ENCODE assay signal across 13 cellular contexts in genomic region chr21:35043549-35043948, GRCh38. TPM values are rescaled to one million over a fixed set of nuclear protein-coding genes. Genes with fewer than 3 reads are reported as not detected.
DNase-seq lines count a peak whose midpoint lies in the region; ATAC-seq and TF ChIP-seq lines count a peak whose summit lies in the region.
"Had no signal": no experiment of that assay in that cellular context is flagged by ENCODE, and none has a peak within 500 bp of the region (broad histone marks: within the 10 kb centered on the region; RNA-seq: fewer than 3 reads in every experiment).

No MANE protein-coding gene starts in this region.

- DNase-seq in activated CD4-positive, alpha-beta T cell treated with anti-CD3 and anti-CD28 coated beads, Interleukin-2, amount 10 ng/mL, durations not matched to agents 7 days and 5 days = no peak
- no peak for DNase-seq in activated CD4-positive, alpha-beta T cell treated with anti-CD3 and anti-CD28 coated beads, Interleukin-2, amount 50 U/mL, for 48 hours
- DNase-seq in MM.1S = peak; percentile 76
- no peak for DNase-seq in activated naive CD8-positive, alpha-beta T cell treated with anti-CD3 and anti-CD28 coated beads for 36 hours
- DNase-seq in spleen = no peak
- DNase-seq in activated gamma-delta T cell treated with Interleukin-2 at 50 U/mL for 16 hours = no peak
- no peak for DNase-seq in psoas muscle
- DNase-seq: Caco-2, dorsolateral prefrontal cortex, left ventricle myocardium inferior, SJCRH30 had no signal

- ATAC-seq in HG03469 (IDR thresholded peaks at IDR 0.05; ENCODE audit: unreplicated experiment) (no peak), psoas muscle (no peak)

- H3F3A ChIP-seq in MM.1S (ENCODE audit: insufficient read depth, low read length) = peaks cover 14% of the 10 kb centered on the region

- no peaks in the 10 kb centered on the region for H3K79me2 ChIP-seq in MM.1S (ENCODE audit: low read length)

- no peak for TF ChIP-seq CTCF in MM.1S (IDR thresholded peaks at IDR 0.05; ENCODE audit: low read length)
- no peak for TF ChIP-seq CTCF in spleen (IDR thresholded peaks at IDR 0.05 in 8 of 11, conservative IDR thresholded peaks at IDR 0.05 in 3 of 11)
- TF ChIP-seq CTCF in psoas muscle (IDR thresholded peaks at IDR 0.05) = no peak

- H3K27ac ChIP-seq in MM.1S (ENCODE audit: low read length) (no peak overlapping the region), spleen (peak overlapping the region; percentile 2 to 97 (median 70)), psoas muscle (no peak overlapping the region)
- H3K27ac ChIP-seq: dorsolateral prefrontal cortex, left ventricle myocardium inferior, SJCRH30 had no signal

- no peaks in the 10 kb centered on the region for H3K9me2 ChIP-seq in MM.1S (replicated peaks; ENCODE audit: insufficient read depth, low read length)

- H4K20me1 ChIP-seq in MM.1S (ENCODE audit: insufficient read depth, low read length) = no peaks in the 10 kb centered on the region

- H3K9ac ChIP-seq in MM.1S (ENCODE audit: low read length) = no peak overlapping the region

- H3K36me3 ChIP-seq in MM.1S (replicated peaks; ENCODE audit: insufficient read depth, low read length) (no peaks in the 10 kb centered on the region), spleen (peaks cover 0 to 9% (median 0%) of the 10 kb centered on the region in 6 donors), psoas muscle (ENCODE audit: insufficient read depth in 1 of 2, low read depth in 1 of 2) (peaks cover 0 to 85% of the 10 kb centered on the region in 2 donors)
- H3K36me3 ChIP-seq: left ventricle myocardium inferior had no signal

- peak overlapping the region; percentile 97 for H3K27ac Mint-ChIP-seq in activated CD4-positive, alpha-beta T cell treated with anti-CD3 and anti-CD28 coated beads, Interleukin-2, amount 10 ng/mL, durations not matched to agents 7 days and 5 days
- peak overlapping the region; percentile 89 for H3K27ac Mint-ChIP-seq in activated naive CD8-positive, alpha-beta T cell treated with anti-CD3 and anti-CD28 coated beads for 36 hours

- H3K27me3 ChIP-seq in MM.1S (replicated peaks; ENCODE audit: insufficient read depth, low read length) (peaks cover 24% of the 10 kb centered on the region), spleen (replicated peaks in 1 of 7) (peaks cover 0 to 4% (median 0%) of the 10 kb centered on the region in 7 donors), psoas muscle (ENCODE audit: insufficient read depth in 3 of 3, low read length in 2 of 3) (no peaks in the 10 kb centered on the region)
- H3K27me3 ChIP-seq: SJCRH30 had no signal

- CTCF ChIA-PET in activated CD4-positive, alpha-beta T cell treated with anti-CD3 and anti-CD28 coated beads, Interleukin-2, amount 10 ng/mL, durations not matched to agents 7 days and 5 days (lab: Charles Lee) = interaction anchor here (0.9 to 1.6 kb wide), 8 partner anchors 15 to 155 kb away, joined by 3 to 6 read pairs (median 3); no protein-coding TSS in a partner anchor

- no peaks in the 10 kb centered on the region for H3K27me3 Mint-ChIP-seq in activated CD4-positive, alpha-beta T cell treated with anti-CD3 and anti-CD28 coated beads, Interleukin-2, amount 10 ng/mL, durations not matched to agents 7 days and 5 days
- no peaks in the 10 kb centered on the region for H3K27me3 Mint-ChIP-seq in activated naive CD8-positive, alpha-beta T cell treated with anti-CD3 and anti-CD28 coated beads for 36 hours

- peaks cover 85% of the 10 kb centered on the region for H3K4me1 Mint-ChIP-seq in activated CD4-positive, alpha-beta T cell treated with anti-CD3 and anti-CD28 coated beads, Interleukin-2, amount 10 ng/mL, durations not matched to agents 7 days and 5 days
- H3K4me1 Mint-ChIP-seq in activated naive CD8-positive, alpha-beta T cell treated with anti-CD3 and anti-CD28 coated beads for 36 hours = peaks cover 97% of the 10 kb centered on the region

- TF ChIP-seq POLR2A in spleen (IDR thresholded peaks at IDR 0.05) = no peak

- POLR2A ChIA-PET in activated CD4-positive, alpha-beta T cell treated with anti-CD3 and anti-CD28 coated beads, Interleukin-2, amount 10 ng/mL, durations not matched to agents 7 days and 5 days (lab: Charles Lee) = interaction anchor here (1.2 to 1.7 kb wide), 2 partner anchors 17 to 155 kb away, joined by 3 to 8 read pairs; no protein-coding TSS in a partner anchor

- H3K4me3 Mint-ChIP-seq in activated CD4-positive, alpha-beta T cell treated with anti-CD3 and anti-CD28 coated beads, Interleukin-2, amount 10 ng/mL, durations not matched to agents 7 days and 5 days = peak overlapping the region; percentile 93
- H3K4me3 Mint-ChIP-seq in activated naive CD8-positive, alpha-beta T cell treated with anti-CD3 and anti-CD28 coated beads for 36 hours = no peak overlapping the region
- H3K4me3 Mint-ChIP-seq: neural crest cell had no signal

- peak overlapping the region; percentile 38 for H3K4me2 ChIP-seq in MM.1S (ENCODE audit: low read depth, low read length)

- H3K4me3 ChIP-seq in MM.1S (ENCODE audit: low read length) = no peak overlapping the region
- H3K4me3 ChIP-seq in spleen = peak overlapping the region in 1 of 8 donors; percentile 79
- no peak overlapping the region for H3K4me3 ChIP-seq in psoas muscle
- H3K4me3 ChIP-seq: dorsolateral prefrontal cortex, left ventricle myocardium inferior, SJCRH30 had no signal

- H3K4me1 ChIP-seq in MM.1S (ENCODE audit: low read length) = peaks cover 33% of the 10 kb centered on the region
- peaks cover 36 to 99% (median 91%) of the 10 kb centered on the region in 6 donors for H3K4me1 ChIP-seq in spleen
- H3K4me1 ChIP-seq in psoas muscle = peaks cover 17% of the 10 kb centered on the region
- H3K4me1 ChIP-seq: SJCRH30 had no signal

- peaks cover 78% of the 10 kb centered on the region for H3K36me3 Mint-ChIP-seq in activated CD4-positive, alpha-beta T cell treated with anti-CD3 and anti-CD28 coated beads, Interleukin-2, amount 10 ng/mL, durations not matched to agents 7 days and 5 days (ENCODE audit: low read depth)
- peaks cover 13% of the 10 kb centered on the region for H3K36me3 Mint-ChIP-seq in activated naive CD8-positive, alpha-beta T cell treated with anti-CD3 and anti-CD28 coated beads for 36 hours

- H2AFZ ChIP-seq in MM.1S (ENCODE audit: low read length) = no peak overlapping the region

- intact Hi-C loops in spleen (cut with DNase I; ENCODE audit: low total_unique reads) = no loop called here
- intact Hi-C loops in psoas muscle (cut with DNase I) = loop anchor here in 1 of 2 donors (10.0 kb wide), 2 partner anchors 299 to 321 kb away; no protein-coding TSS in a partner anchor

- H3K9me3 Mint-ChIP-seq in activated CD4-positive, alpha-beta T cell treated with anti-CD3 and anti-CD28 coated beads, Interleukin-2, amount 10 ng/mL, durations not matched to agents 7 days and 5 days = no peaks in the 10 kb centered on the region
- no peaks in the 10 kb centered on the region for H3K9me3 Mint-ChIP-seq in activated naive CD8-positive, alpha-beta T cell treated with anti-CD3 and anti-CD28 coated beads for 36 hours

- H3K9me3 ChIP-seq in MM.1S (replicated peaks; ENCODE audit: insufficient read depth, low read length) (no peaks in the 10 kb centered on the region), spleen (no peaks in the 10 kb centered on the region), psoas muscle (no peaks in the 10 kb centered on the region)
- H3K9me3 ChIP-seq: Caco-2, left ventricle myocardium inferior, SJCRH30 had no signal

RNA-seq across cellular contexts. Expression of gene RUNX1, which starts 5.6 kb away (rescaled TPM):
- 10 to 100 TPM; 52.0 to 54.0 TPM for total RNA-seq in activated CD4-positive, alpha-beta T cell treated with anti-CD3 and anti-CD28 coated beads, Interleukin-2, amount 10 ng/mL, durations not matched to agents 7 days and 5 days
- 10 to 100 TPM; 16.6 to 18.0 TPM for total RNA-seq in activated naive CD8-positive, alpha-beta T cell treated with anti-CD3 and anti-CD28 coated beads for 36 hours
- total RNA-seq in spleen (10 to 100 TPM; 29.8 to 70.0 (median 57.4) TPM), psoas muscle (100 to 1,000 TPM in 1 of 4 donors, 10 to 100 TPM in 3; 30.1 to 230 (median 55.7) TPM)
- polyA plus RNA-seq in spleen (1 to 10 TPM; 4.8 to 7.7 (median 6.7) TPM), psoas muscle (10 to 100 TPM in 2 of 3 donors, 1 to 10 TPM in 1; 8.7 to 19.2 (median 13.5) TPM)

Comparison
In these comparisons a context has a peak if more than half of its experiments do, and no peak if none do; other contexts are left out.
1. H3K27ac ChIP-seq: peak in spleen (8 of 8); none in MM.1S (single experiment) and psoas muscle (single experiment).